In the genomic region with DNA sequence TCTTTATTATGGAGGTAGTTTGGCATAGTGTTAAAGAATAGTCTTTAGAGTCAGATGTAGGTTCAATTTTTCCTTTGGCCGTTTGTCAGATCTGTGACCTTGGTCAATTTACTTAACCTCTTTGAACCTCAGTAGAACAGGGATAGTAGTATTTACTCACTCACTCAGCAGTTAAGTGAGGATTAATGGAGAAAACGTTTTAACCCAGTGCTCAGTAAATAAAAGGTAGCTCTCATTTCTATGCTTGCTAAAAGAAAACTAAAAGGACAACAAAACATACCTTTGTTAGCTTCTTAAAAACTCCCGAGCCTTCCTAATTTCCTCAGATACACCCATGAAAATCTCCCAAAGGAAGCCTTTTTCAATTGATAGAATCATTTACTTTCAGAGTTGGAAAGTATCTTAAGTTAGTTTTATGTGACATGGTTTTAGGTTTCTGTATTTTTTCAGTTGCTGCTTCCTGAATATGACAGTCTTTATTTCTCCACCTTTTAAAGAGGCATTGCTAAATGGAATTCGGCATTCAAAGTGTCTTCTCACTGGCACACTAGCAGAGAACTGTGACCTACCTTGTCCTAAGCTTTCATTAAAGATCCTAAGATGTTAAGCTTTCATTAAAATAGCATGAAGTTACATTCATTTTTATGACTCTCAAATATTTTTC, we compare ENCODE assay signal across 11 cellular contexts. TPM values are rescaled to one million over a fixed set of nuclear protein-coding genes. Genes with fewer than 3 reads are reported as not detected.
A peak's percentile ranks its signal among the peaks of the same experiment; 100 is the strongest.
DNase-seq lines count a peak whose midpoint lies in the region; ATAC-seq and TF ChIP-seq lines count a peak whose summit lies in the region.
"Had no signal": no experiment of that assay in that cellular context is flagged by ENCODE, and none has a peak within 500 bp of the region (broad histone marks: within the 10 kb centered on the region; RNA-seq: fewer than 3 reads in every experiment).

No MANE protein-coding gene starts in this region.

- in situ Hi-C loops in mammary epithelial cell (cut with MboI; ENCODE audit: low sequenced_read_pairs in 2 of 2), result no loop called here

- H2AFZ ChIP-seq in mammary epithelial cell (ENCODE audit: low read depth, low read length), result no peak overlapping the region

- no peak for TF ChIP-seq CTCF in mammary epithelial cell (conservative IDR thresholded peaks at IDR 0.05 in 1 of 2, IDR thresholded peaks at IDR 0.05 in 1 of 2; ENCODE audit: extremely low read depth in 1 of 2, insufficient read depth in 1 of 2, low read depth in 1 of 2, low read length in 2 of 2)

- peaks cover 26 to 86% (median 81%) of the 10 kb centered on the region in 7 donors for H3K4me1 Mint-ChIP-seq in naive thymus-derived CD4-positive, alpha-beta T cell
- H3K4me1 Mint-ChIP-seq in T-helper 17 cell, result peaks cover 33% of the 10 kb centered on the region
- peaks cover 29 to 71% (median 45%) of the 10 kb centered on the region in 4 donors for H3K4me1 Mint-ChIP-seq in CD4-positive, alpha-beta memory T cell

- peaks cover 6 to 19% (median 14%) of the 10 kb centered on the region in 5 donors for H3K36me3 Mint-ChIP-seq in naive thymus-derived CD4-positive, alpha-beta T cell
- H3K36me3 Mint-ChIP-seq in T-helper 17 cell (ENCODE audit: low read depth), result no peaks in the 10 kb centered on the region
- H3K36me3 Mint-ChIP-seq in CD4-positive, alpha-beta memory T cell, result peaks cover 2 to 18% of the 10 kb centered on the region in 2 donors

- H3K9me3 ChIP-seq in mammary epithelial cell (replicated peaks; ENCODE audit: insufficient read depth, low read length) (no peaks in the 10 kb centered on the region), T-helper 17 cell (ENCODE audit: control insufficient read depth, low read length, poor library complexity, severe bottlenecking) (no peaks in the 10 kb centered on the region)
- no peaks in the 10 kb centered on the region for H3K9me3 ChIP-seq in naive thymus-derived CD4-positive, alpha-beta T cell (ENCODE audit: control insufficient read depth in 2 of 3, low read length in 3 of 3)
- no peaks in the 10 kb centered on the region for H3K9me3 ChIP-seq in CD4-positive, alpha-beta memory T cell (ENCODE audit: control insufficient read depth in 1 of 2, low read length in 2 of 2)

- H3K27ac Mint-ChIP-seq in naive thymus-derived CD4-positive, alpha-beta T cell, result peak overlapping the region in 2 of 9 donors; percentile 10 to 14
- H3K27ac Mint-ChIP-seq in T-helper 17 cell, result no peak overlapping the region
- H3K27ac Mint-ChIP-seq in CD4-positive, alpha-beta memory T cell, result no peak overlapping the region

- H3K36me3 ChIP-seq in mammary epithelial cell (ENCODE audit: insufficient read depth, low read length), result no peaks in the 10 kb centered on the region
- H3K36me3 ChIP-seq in naive thymus-derived CD4-positive, alpha-beta T cell (ENCODE audit: control insufficient read depth in 2 of 3, insufficient read depth in 3 of 3, low read length in 3 of 3), result no peaks in the 10 kb centered on the region
- no peaks in the 10 kb centered on the region for H3K36me3 ChIP-seq in CD4-positive, alpha-beta memory T cell (ENCODE audit: insufficient read depth, low read length)

- intact Hi-C loops in mammary epithelial cell (cut with micrococcal nuclease), result no loop called here
- intact Hi-C loops in naive thymus-derived CD4-positive, alpha-beta T cell (cut with micrococcal nuclease), result no loop called here
- intact Hi-C loops in CD4-positive, alpha-beta memory T cell (cut with micrococcal nuclease), result no loop called here

- H3K4me3 Mint-ChIP-seq in naive thymus-derived CD4-positive, alpha-beta T cell, result peak overlapping the region in 7 of 10 donors; percentile 7 to 47 (median 24)
- no peak overlapping the region for H3K4me3 Mint-ChIP-seq in T-helper 17 cell
- H3K4me3 Mint-ChIP-seq in CD4-positive, alpha-beta memory T cell, result peak overlapping the region in 2 of 8 donors; percentile 26 to 41

- DNase-seq in DMS153 treated with DMSO at 0.1 percent for 48 hours (lab: John Stamatoyannopoulos, UW; ENCODE audit: unreplicated experiment), result peak; percentile 32
- peak; percentile 24 for DNase-seq in NCI-H146 (lab: John Stamatoyannopoulos, UW)
- DNase-seq in mammary epithelial cell, result no peak
- DNase-seq in naive thymus-derived CD4-positive, alpha-beta T cell, result no peak
- DNase-seq in T-helper 17 cell, result no peak
- no peak for DNase-seq in RPMI8226
- no peak for DNase-seq in epidermal melanocyte (ENCODE audit: insufficient read length, low spot score)
- no peak for DNase-seq in CD4-positive, alpha-beta memory T cell
- DNase-seq: aorta; MM.1S; stimulated activated CD4-positive, alpha-beta T cell treated with anti-CD3 and anti-CD28 coated beads, Interleukin-15, amount 100 ng/mL, for 24 hours had no signal

- H3K9ac ChIP-seq in mammary epithelial cell (ENCODE audit: insufficient read depth, low read length), result no peak overlapping the region

- 22% methylated on average over 4 of the region's 4 CpGs for WGBS in mammary epithelial cell (ENCODE audit: low coverage, missing lambda C conversion rate)

- no peaks in the 10 kb centered on the region for H4K20me1 ChIP-seq in mammary epithelial cell (ENCODE audit: insufficient read depth, low read length)

- ATAC-seq in naive thymus-derived CD4-positive, alpha-beta T cell, result no peak
- no peak for ATAC-seq in T-helper 17 cell

- POLR2A ChIA-PET in naive thymus-derived CD4-positive, alpha-beta T cell (lab: Charles Lee), result no interaction called here
- POLR2A ChIA-PET in CD4-positive, alpha-beta memory T cell (lab: Charles Lee; ENCODE audit: partially characterized antibody), result no interaction called here

- peak overlapping the region; percentile 47 for H3K4me2 ChIP-seq in mammary epithelial cell (ENCODE audit: insufficient read depth, low read depth, low read length)

- CTCF ChIA-PET in mammary epithelial cell (lab: Charles Lee; ENCODE audit: low non-redundant PET), result no interaction called here
- CTCF ChIA-PET in naive thymus-derived CD4-positive, alpha-beta T cell (lab: Charles Lee), result interaction anchor here (0.6 to 0.7 kb wide), 2 partner anchors 66 to 102 kb away, joined by 3 to 4 read pairs; no protein-coding TSS in a partner anchor
- CTCF ChIA-PET in CD4-positive, alpha-beta memory T cell (lab: Charles Lee; ENCODE audit: partially characterized antibody), result interaction anchor here (0.6 to 1.0 kb wide), 2 partner anchors 8 to 18 kb away, joined by 3 read pairs; no protein-coding TSS in a partner anchor

- peak overlapping the region; percentile 4 for H3K27ac ChIP-seq in mammary epithelial cell (ENCODE audit: insufficient read depth, low read depth, low read length)
- no peak overlapping the region for H3K27ac ChIP-seq in naive thymus-derived CD4-positive, alpha-beta T cell (ENCODE audit: low read depth, low read length)
- H3K27ac ChIP-seq in CD4-positive, alpha-beta memory T cell (ENCODE audit: low read depth, low read length), result no peak overlapping the region

- no peaks in the 10 kb centered on the region for H3K27me3 ChIP-seq in mammary epithelial cell (ENCODE audit: insufficient read depth, low read length)
- H3K27me3 ChIP-seq in naive thymus-derived CD4-positive, alpha-beta T cell (ENCODE audit: control insufficient read depth in 2 of 2, insufficient read depth in 2 of 2, low read length in 2 of 2), result no peaks in the 10 kb centered on the region
- no peaks in the 10 kb centered on the region for H3K27me3 ChIP-seq in CD4-positive, alpha-beta memory T cell (ENCODE audit: insufficient read depth, low read length)

- H3K4me3 ChIP-seq in mammary epithelial cell (replicated peaks in 1 of 3; ENCODE audit: insufficient read depth in 1 of 3, low read depth in 2 of 3, low read length in 3 of 3), result no peak overlapping the region
- no peak overlapping the region for H3K4me3 ChIP-seq in naive thymus-derived CD4-positive, alpha-beta T cell (ENCODE audit: low read length)
- no peak overlapping the region for H3K4me3 ChIP-seq in CD4-positive, alpha-beta memory T cell (ENCODE audit: low read length in 2 of 2)

- peaks cover 25% of the 10 kb centered on the region for H3K4me1 ChIP-seq in mammary epithelial cell (ENCODE audit: insufficient read depth, low read length)
- H3K4me1 ChIP-seq in naive thymus-derived CD4-positive, alpha-beta T cell (ENCODE audit: control insufficient read depth in 2 of 2, insufficient read depth in 2 of 2, low read length in 2 of 2), result no peaks in the 10 kb centered on the region
- H3K4me1 ChIP-seq in CD4-positive, alpha-beta memory T cell (ENCODE audit: insufficient read depth, low read length), result peaks cover 23% of the 10 kb centered on the region

- dilution Hi-C loops in mammary epithelial cell (cut with HindIII; ENCODE audit: low sequenced_read_pairs), result no loop called here

- peaks cover 0 to 7% (median 4%) of the 10 kb centered on the region in 11 donors for H3K9me3 Mint-ChIP-seq in naive thymus-derived CD4-positive, alpha-beta T cell
- H3K9me3 Mint-ChIP-seq in CD4-positive, alpha-beta memory T cell, result no peaks in the 10 kb centered on the region

- no TSS peak for BruUV-seq in mammary epithelial cell (replicated peaks; lab: Mats Ljungman, UMichigan)

- peaks cover 99% of the 10 kb centered on the region for H3K79me2 ChIP-seq in mammary epithelial cell (ENCODE audit: insufficient read depth, low read length)

- H3K27me3 Mint-ChIP-seq in naive thymus-derived CD4-positive, alpha-beta T cell, result no peaks in the 10 kb centered on the region
- no peaks in the 10 kb centered on the region for H3K27me3 Mint-ChIP-seq in T-helper 17 cell
- H3K27me3 Mint-ChIP-seq in CD4-positive, alpha-beta memory T cell, result no peaks in the 10 kb centered on the region

RNA-seq across cellular contexts. Expression of a gene that starts 7.8 kb away (rescaled TPM):
- total RNA-seq in mammary epithelial cell (10 to 100 TPM; 50.3 to 56.2 TPM), T-helper 17 cell (10 to 100 TPM; 17.1 to 18.1 TPM)
- polyA plus RNA-seq in mammary epithelial cell, result 19.5 TPM
- 56.6 TPM for polyA minus RNA-seq in mammary epithelial cell
- 10 to 100 TPM; 18.0 to 31.2 (median 25.0) TPM for total RNA-seq in naive thymus-derived CD4-positive, alpha-beta T cell
- 10 to 100 TPM; 22.2 to 24.4 TPM for polyA plus RNA-seq in naive thymus-derived CD4-positive, alpha-beta T cell
- 10 to 100 TPM; 23.6 to 23.8 TPM for total RNA-seq in CD4-positive, alpha-beta memory T cell
- 10 to 100 TPM; 23.9 to 24.2 TPM for polyA plus RNA-seq in CD4-positive, alpha-beta memory T cell

Comparison
In these comparisons a context has a peak if more than half of its experiments do, and no peak if none do; other contexts are left out.
1. DNase-seq: peak in DMS153 treated with DMSO at 0.1 percent for 48 hours (single experiment) and NCI-H146 (single experiment); none in mammary epithelial cell (single experiment), naive thymus-derived CD4-positive, alpha-beta T cell (0 of 9), T-helper 17 cell (0 of 3), RPMI8226 (single experiment), epidermal melanocyte (single experiment) and CD4-positive, alpha-beta memory T cell (0 of 5).